Comparison of ENCODE assay signal across 22 cellular contexts in the genomic region with DNA sequence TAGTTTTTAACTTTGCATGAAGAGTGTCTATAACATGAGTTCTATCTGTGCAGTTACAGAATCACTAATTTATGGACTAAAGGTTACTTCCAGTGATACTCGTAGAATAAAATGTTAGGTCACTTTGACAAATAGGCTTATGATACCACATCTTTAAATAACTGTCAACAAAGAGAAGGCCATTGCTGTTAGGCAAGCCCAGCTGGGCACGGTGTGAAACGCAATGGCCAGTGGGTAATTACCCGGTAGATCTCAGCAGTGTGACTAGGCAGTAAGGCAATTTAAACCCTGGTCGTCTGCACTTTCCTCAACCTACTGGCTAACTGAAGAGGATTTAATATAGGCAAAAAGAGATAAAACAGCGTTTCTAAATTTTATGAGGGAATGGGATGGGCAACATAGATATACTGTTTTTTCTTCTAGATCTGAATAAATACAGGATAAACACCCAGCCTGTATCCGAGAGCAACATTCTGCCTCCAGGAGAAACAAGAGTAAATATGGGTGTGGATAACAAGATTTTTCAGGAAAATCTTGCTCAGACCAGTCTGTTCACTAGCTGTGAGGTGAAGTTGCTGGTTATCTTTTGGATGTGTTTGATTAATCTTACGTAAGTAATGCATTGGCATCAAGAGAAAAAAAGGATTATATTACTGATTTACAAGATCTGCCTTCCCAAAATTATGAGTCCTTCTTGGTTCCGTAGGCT.
"Had no signal": no experiment of that assay in that cellular context is flagged by ENCODE, and none has a peak within 500 bp of the region (broad histone marks: within the 10 kb centered on the region; RNA-seq: fewer than 3 reads in every experiment).

No MANE protein-coding gene starts in this region.

- DNase-seq: activated CD4-positive, alpha-beta memory T cell treated with anti-CD3 and anti-CD28 coated beads, Interleukin-2, amount 10 ng/mL, durations not matched to agents 7 days and 5 days; activated CD4-positive, alpha-beta T cell treated with anti-CD3 and anti-CD28 coated beads for 1 hour; activated CD4-positive, alpha-beta T cell treated with anti-CD3 and anti-CD28 coated beads, Interleukin-2, amount 10 ng/mL, durations not matched to agents 7 days and 5 days; activated CD8-positive, alpha-beta memory T cell treated with anti-CD3 and anti-CD28 coated beads, Interleukin-2, amount 50 U/mL, for 48 hours; activated naive CD4-positive, alpha-beta T cell; activated T-cell treated with anti-CD3 and anti-CD28 coated beads, Interleukin-2, amount 50 U/mL, for 48 hours; effector memory CD4-positive, alpha-beta T cell; erythroblast; hippocampal formation; kidney; posterior cingulate gyrus; right lobe of liver; stimulated activated CD4-positive, alpha-beta T cell treated with anti-CD3 and anti-CD28 coated beads, Interleukin-12 subunit alpha, Interleukin-12 subunit beta, amount 100 ng/mL, for 4 hours; stimulated activated CD4-positive, alpha-beta T cell treated with anti-CD3 and anti-CD28 coated beads, Interleukin-4, amount 100 ng/mL, for 1 hour; T-helper 2 cell had no signal

- H3K4me1 ChIP-seq: breast epithelium, gastroesophageal sphincter, right lobe of liver had no signal

- H3K27me3 ChIP-seq: breast epithelium, gastroesophageal sphincter, right lobe of liver had no signal

- H3K27ac ChIP-seq: breast epithelium, gastroesophageal sphincter, right lobe of liver, skin epidermis, thoracic aorta had no signal

- H3K36me3 ChIP-seq: breast epithelium, gastroesophageal sphincter, right lobe of liver, thoracic aorta had no signal

- H3K4me3 ChIP-seq: breast epithelium, gastroesophageal sphincter, right lobe of liver, skin epidermis, thoracic aorta had no signal

- H3K9me3 ChIP-seq: breast epithelium, gastroesophageal sphincter, right lobe of liver, thoracic aorta had no signal

- ATAC-seq: activated naive CD4-positive, alpha-beta T cell treated with anti-CD3 and anti-CD28 coated beads, Interleukin-2, amount 50 U/mL, for 72 hours; gastroesophageal sphincter; natural killer cell treated with Interleukin-12 subunit alpha and Interleukin-12 subunit beta and Interleukin-15 and Interleukin-18, amount 100 ng/mL, for 72 hours; right lobe of liver; WTC11 had no signal
